ENCODE assay signal across 8 cellular contexts in genomic region chr19:17510220-17510993, GRCh38.
A peak's percentile ranks its signal among the peaks of the same experiment; 100 is the strongest.
DNase-seq lines count a peak whose midpoint lies in the region; ATAC-seq and TF ChIP-seq lines count a peak whose summit lies in the region.

No MANE protein-coding gene starts in this region.

- ATAC-seq in HG02571 (IDR thresholded peaks at IDR 0.05; ENCODE audit: unreplicated experiment): no peak

- H3K4me1 ChIP-seq in ACC112 (ENCODE audit: control insufficient read depth, insufficient read depth, low read length, unreplicated experiment): peaks cover 7% of the 10 kb centered on the region
- H3K4me1 ChIP-seq in muscle layer of colon (ENCODE audit: insufficient read depth, low read length): peaks cover 14% of the 10 kb centered on the region

- H3K79me2 ChIP-seq in ACC112 (ENCODE audit: control insufficient read depth, insufficient read depth, low read length, unreplicated experiment): peaks cover 37% of the 10 kb centered on the region

- no peak for TF ChIP-seq CTCF in cardiac fibroblast (IDR thresholded peaks at IDR 0.05; ENCODE audit: low read depth, low read length)

- H3K27ac ChIP-seq in ACC112 (ENCODE audit: low read depth, low read length) (peak overlapping the region; percentile 85), muscle layer of colon (ENCODE audit: low read depth, low read length) (peak overlapping the region; percentile 87)

- peaks cover 3% of the 10 kb centered on the region; the same call in 1 of the 2 replicates for H3K36me3 ChIP-seq in ACC112 (ENCODE audit: insufficient read depth, low read length)
- H3K36me3 ChIP-seq in muscle layer of colon (ENCODE audit: insufficient read depth, low read length): no peaks in the 10 kb centered on the region

- DNase-seq in KBM-7 (peak; percentile 38), cardiac fibroblast (ENCODE audit: low read depth in 2 of 2) (peak; percentile 25 to 34), iPS-NIHi11 (ENCODE audit: low spot score) (no peak), anterior cingulate cortex (lab: John Stamatoyannopoulos, UW) (no peak)
- no peak for DNase-seq in activated CD4-positive, CD25-positive, alpha-beta regulatory T cell (lab: John Stamatoyannopoulos, UW)

- in situ Hi-C loops in KBM-7 (cut with MboI; ENCODE audit: low pct_unique_long_range_greater_than_20kb, low sequenced_read_pairs): no loop called here

- H3K27me3 ChIP-seq in ACC112 (ENCODE audit: insufficient read depth, low read length) (no peaks in the 10 kb centered on the region), muscle layer of colon (ENCODE audit: control insufficient read depth in 1 of 2, insufficient read depth in 2 of 2, low read length in 2 of 2) (no peaks in the 10 kb centered on the region)

- no peaks in the 10 kb centered on the region for H3K9me3 ChIP-seq in muscle layer of colon (ENCODE audit: low read length)

- H2AFZ ChIP-seq in ACC112 (ENCODE audit: low read length, unreplicated experiment): no peak overlapping the region

- H3K4me3 ChIP-seq in ACC112 (ENCODE audit: low read depth, low read length) (peak overlapping the region; percentile 86), cardiac fibroblast (replicated peaks in 1 of 2; ENCODE audit: low read depth in 2 of 2, low read length in 2 of 2) (peak overlapping the region; percentile 82 to 86), muscle layer of colon (ENCODE audit: low read depth in 1 of 2, low read length in 2 of 2) (peak overlapping the region; percentile 14 to 77)

- peak overlapping the region; percentile 22 for H3K9ac ChIP-seq in muscle layer of colon (ENCODE audit: low read length)

Comparison
In these comparisons a context has a peak if more than half of its experiments do, and no peak if none do; other contexts are left out.
1. DNase-seq: peak in KBM-7 (single experiment) and cardiac fibroblast (2 of 2); none in activated CD4-positive, CD25-positive, alpha-beta regulatory T cell (0 of 4), iPS-NIHi11 (single experiment) and anterior cingulate cortex (0 of 58).
2. Peak in every context shown above with its lines, with median percentiles within 50 percentile points of each other: H3K4me3 ChIP-seq.